19 cellular contexts compared by ENCODE assay signal in genomic region chr4:147363514-147363913, GRCh38.
DNase-seq lines count a peak whose midpoint lies in the region; ATAC-seq, FAIRE-seq and TF ChIP-seq lines count a peak whose summit lies in the region.
"Had no signal": no experiment of that assay in that cellular context is flagged by ENCODE, and none has a peak within 500 bp of the region (broad histone marks: within the 10 kb centered on the region; RNA-seq: fewer than 3 reads in every experiment).

No MANE protein-coding gene starts in this region.

- BruUV-seq in OCI-LY7 (replicated peaks; lab: Mats Ljungman, UMichigan): no TSS peak

- H3K4me2 ChIP-seq in GM23338: no peak overlapping the region
- no peak overlapping the region for H3K4me2 ChIP-seq in OCI-LY7 (ENCODE audit: low read length)

- H3F3A ChIP-seq in GM23338 (replicated peaks; ENCODE audit: low read depth): no peaks in the 10 kb centered on the region

- no peaks in the 10 kb centered on the region for H3K9me3 ChIP-seq in left lung
- no peaks in the 10 kb centered on the region for H3K9me3 ChIP-seq in small intestine (ENCODE audit: control insufficient read depth, low read depth)
- no peaks in the 10 kb centered on the region for H3K9me3 ChIP-seq in adrenal gland (replicated peaks in 1 of 3)
- no peaks in the 10 kb centered on the region for H3K9me3 ChIP-seq in OCI-LY7 (ENCODE audit: low read length)
- H3K9me3 ChIP-seq: HAP-1, heart left ventricle had no signal

- intact Hi-C loops in activated T-helper 1 cell treated with anti-CD3 and anti-CD28 coated beads, Interleukin-12 subunit alpha, Interleukin-12 subunit beta, Interleukin-2, Interleukin-4 antibody, amounts not matched to agents 30 ng/mL and 10 ng/mL and 1 ng/mL, durations not matched to agents 14 hours and 24 hours and 36 hours (cut with micrococcal nuclease): no loop called here
- intact Hi-C loops in left lung (cut with DNase I) (no loop called here), adrenal gland (cut with DNase I) (no loop called here), OCI-LY7 (cut with micrococcal nuclease; ENCODE audit: unreplicated experiment) (no loop called here)

- H3K9me2 ChIP-seq in GM23338 (ENCODE audit: insufficient read depth) (no peaks in the 10 kb centered on the region), OCI-LY7 (ENCODE audit: insufficient read depth, low read length) (no peaks in the 10 kb centered on the region)

- DNase-seq in GM23338 (ENCODE audit: low spot score) (no peak), left lung (no peak), small intestine (peak; percentile 33), adrenal gland (no peak), AG08396 (ENCODE audit: low spot score) (no peak), GM19238 (ENCODE audit: insufficient read length, low spot score) (no peak), OCI-LY7 (ENCODE audit: low spot score) (no peak)
- no peak for DNase-seq in activated T-helper 1 cell treated with anti-CD3 and anti-CD28 coated beads, Interleukin-12 subunit alpha, Interleukin-12 subunit beta, Interleukin-2, Interleukin-4 antibody, amounts not matched to agents 30 ng/mL and 10 ng/mL and 1 ng/mL, durations not matched to agents 14 hours and 24 hours and 36 hours (ENCODE audit: low spot score)
- DNase-seq: activated CD8-positive, alpha-beta memory T cell treated with anti-CD3 and anti-CD28 coated beads for 24 hours; activated naive CD4-positive, alpha-beta T cell; activated T-cell treated with anti-CD3 and anti-CD28 coated beads, Interleukin-2, amount 50 U/mL, for 24 hours; caudate nucleus; DMS 273 treated with DMSO at 0.1 percent for 48 hours; Karpas-422; NCI-H1048; NCI-H69; stimulated activated naive CD8-positive, alpha-beta T cell treated with anti-CD3 and anti-CD28 coated beads, Interleukin-15, amount 100 ng/mL, for 72 hours had no signal

- H2AFZ ChIP-seq in GM23338: 0 out of 2 replicates have a peak overlapping the region, but pooled peaks have one; percentile 74
- no peak overlapping the region for H2AFZ ChIP-seq in OCI-LY7 (ENCODE audit: low read length)

- H3K27ac Mint-ChIP-seq in GM23338: no peak overlapping the region
- H3K27ac Mint-ChIP-seq in activated T-helper 1 cell treated with anti-CD3 and anti-CD28 coated beads, Interleukin-12 subunit alpha, Interleukin-12 subunit beta, Interleukin-2, Interleukin-4 antibody, amounts not matched to agents 30 ng/mL and 10 ng/mL and 1 ng/mL, durations not matched to agents 14 hours and 24 hours and 36 hours: peak overlapping the region; percentile 44
- H3K27ac Mint-ChIP-seq: activated T-cell treated with anti-CD3 and anti-CD28 coated beads, Interleukin-2, amount 50 U/mL, for 24 hours; stimulated activated naive CD8-positive, alpha-beta T cell treated with anti-CD3 and anti-CD28 coated beads, Interleukin-15, amount 100 ng/mL, for 72 hours had no signal

- FAIRE-seq in small intestine (lab: Jason Lieb, UNC): no peak

- no peaks in the 10 kb centered on the region for H3K27me3 ChIP-seq in GM23338 (ENCODE audit: insufficient read depth)
- no peaks in the 10 kb centered on the region for H3K27me3 ChIP-seq in left lung
- no peaks in the 10 kb centered on the region for H3K27me3 ChIP-seq in small intestine (ENCODE audit: control insufficient read depth in 2 of 2, insufficient read depth in 2 of 2, low read length in 2 of 2)
- no peaks in the 10 kb centered on the region for H3K27me3 ChIP-seq in adrenal gland
- H3K27me3 ChIP-seq: heart left ventricle had no signal

- H3K4me3 ChIP-seq in GM23338 (no peak overlapping the region), left lung (no peak overlapping the region), small intestine (ENCODE audit: low read depth in 1 of 2, low read length in 2 of 2) (no peak overlapping the region), adrenal gland (no peak overlapping the region), OCI-LY7 (ENCODE audit: low read depth, low read length, poor library complexity, severe bottlenecking) (no peak overlapping the region)
- H3K4me3 ChIP-seq: HAP-1, heart left ventricle had no signal

- no peaks in the 10 kb centered on the region for H3K79me2 ChIP-seq in GM23338 (replicated peaks; ENCODE audit: insufficient read depth)
- no peaks in the 10 kb centered on the region for H3K79me2 ChIP-seq in OCI-LY7 (ENCODE audit: insufficient read depth, low read depth, low read length)

- WGBS in small intestine, 3 donors: 11 to 66% (median 31%) methylated on average over 2 of the region's 2 CpGs
- 79 to 86% (median 81%) methylated on average over 2 of the region's 2 CpGs for WGBS in adrenal gland, 4 donors

- CTCF ChIA-PET in OCI-LY7 (lab: Charles Lee; ENCODE audit: unreplicated experiment): no interaction called here

- H3K36me3 ChIP-seq in GM23338 (ENCODE audit: insufficient read depth) (no peaks in the 10 kb centered on the region), left lung (no peaks in the 10 kb centered on the region), small intestine (ENCODE audit: control insufficient read depth in 2 of 2, insufficient read depth in 2 of 2, low read length in 2 of 2) (no peaks in the 10 kb centered on the region), adrenal gland (replicated peaks in 1 of 2) (no peaks in the 10 kb centered on the region), OCI-LY7 (ENCODE audit: insufficient read depth, low read length) (no peaks in the 10 kb centered on the region)
- H3K36me3 ChIP-seq: HAP-1, heart left ventricle had no signal

- no peak for TF ChIP-seq POLR2A in adrenal gland (IDR thresholded peaks at IDR 0.05)

- H3K4me1 Mint-ChIP-seq in GM23338: no peaks in the 10 kb centered on the region
- no peaks in the 10 kb centered on the region for H3K4me1 Mint-ChIP-seq in activated T-helper 1 cell treated with anti-CD3 and anti-CD28 coated beads, Interleukin-12 subunit alpha, Interleukin-12 subunit beta, Interleukin-2, Interleukin-4 antibody, amounts not matched to agents 30 ng/mL and 10 ng/mL and 1 ng/mL, durations not matched to agents 14 hours and 24 hours and 36 hours (ENCODE audit: low read depth)
- H3K4me1 Mint-ChIP-seq: stimulated activated naive CD8-positive, alpha-beta T cell treated with anti-CD3 and anti-CD28 coated beads, Interleukin-15, amount 100 ng/mL, for 72 hours had no signal

- H3K27ac ChIP-seq in GM23338 (ENCODE audit: low read depth): no peak overlapping the region
- peak overlapping the region; percentile 71 to 89 for H3K27ac ChIP-seq in left lung
- H3K27ac ChIP-seq in small intestine (ENCODE audit: low read depth in 1 of 2, low read length in 1 of 2): peak overlapping the region; percentile 24 to 47
- peak overlapping the region in 1 of 5 donors; percentile 33 for H3K27ac ChIP-seq in adrenal gland
- no peak overlapping the region for H3K27ac ChIP-seq in OCI-LY7 (ENCODE audit: low read depth, low read length, poor library complexity, severe bottlenecking)

- no peaks in the 10 kb centered on the region for H3K27me3 Mint-ChIP-seq in GM23338 (ENCODE audit: insufficient read depth, low read depth, poor library complexity)
- peaks cover 4% of the 10 kb centered on the region for H3K27me3 Mint-ChIP-seq in activated T-helper 1 cell treated with anti-CD3 and anti-CD28 coated beads, Interleukin-12 subunit alpha, Interleukin-12 subunit beta, Interleukin-2, Interleukin-4 antibody, amounts not matched to agents 30 ng/mL and 10 ng/mL and 1 ng/mL, durations not matched to agents 14 hours and 24 hours and 36 hours (ENCODE audit: insufficient read depth)
- H3K27me3 Mint-ChIP-seq: activated T-cell treated with anti-CD3 and anti-CD28 coated beads, Interleukin-2, amount 50 U/mL, for 24 hours; stimulated activated naive CD8-positive, alpha-beta T cell treated with anti-CD3 and anti-CD28 coated beads, Interleukin-15, amount 100 ng/mL, for 72 hours had no signal

- H3K36me3 Mint-ChIP-seq in GM23338 (ENCODE audit: low read depth): no peaks in the 10 kb centered on the region
- H3K36me3 Mint-ChIP-seq in activated T-helper 1 cell treated with anti-CD3 and anti-CD28 coated beads, Interleukin-12 subunit alpha, Interleukin-12 subunit beta, Interleukin-2, Interleukin-4 antibody, amounts not matched to agents 30 ng/mL and 10 ng/mL and 1 ng/mL, durations not matched to agents 14 hours and 24 hours and 36 hours (ENCODE audit: low read depth): no peaks in the 10 kb centered on the region

- POLR2A ChIA-PET in OCI-LY7 (lab: Charles Lee): no interaction called here

- H3K4me1 ChIP-seq in GM23338 (ENCODE audit: insufficient read depth): no peaks in the 10 kb centered on the region
- peaks cover 4 to 17% of the 10 kb centered on the region in 2 donors for H3K4me1 ChIP-seq in left lung
- peaks cover 6 to 14% of the 10 kb centered on the region in 2 donors for H3K4me1 ChIP-seq in small intestine (ENCODE audit: control insufficient read depth in 2 of 2, insufficient read depth in 1 of 2, low read depth in 1 of 2, low read length in 1 of 2)
- peaks cover 0 to 7% of the 10 kb centered on the region in 2 donors for H3K4me1 ChIP-seq in adrenal gland (replicated peaks in 1 of 2)
- no peaks in the 10 kb centered on the region for H3K4me1 ChIP-seq in OCI-LY7 (ENCODE audit: insufficient read depth, low read length, poor library complexity, severe bottlenecking)
- H3K4me1 ChIP-seq: HAP-1 had no signal

- H4K20me1 ChIP-seq in GM23338 (replicated peaks; ENCODE audit: insufficient read depth): no peaks in the 10 kb centered on the region
- H4K20me1 ChIP-seq in OCI-LY7 (ENCODE audit: insufficient read depth, low read length): no peaks in the 10 kb centered on the region

- no peak for ATAC-seq in GM23338
- ATAC-seq in left lung: no peak
- ATAC-seq: stimulated activated naive CD8-positive, alpha-beta T cell treated with anti-CD3 and anti-CD28 coated beads, Interleukin-15, amount 100 ng/mL, for 72 hours had no signal

- no peak overlapping the region for H3K4me3 Mint-ChIP-seq in GM23338
- no peak overlapping the region for H3K4me3 Mint-ChIP-seq in activated T-helper 1 cell treated with anti-CD3 and anti-CD28 coated beads, Interleukin-12 subunit alpha, Interleukin-12 subunit beta, Interleukin-2, Interleukin-4 antibody, amounts not matched to agents 30 ng/mL and 10 ng/mL and 1 ng/mL, durations not matched to agents 14 hours and 24 hours and 36 hours
- H3K4me3 Mint-ChIP-seq: activated T-cell treated with anti-CD3 and anti-CD28 coated beads, Interleukin-2, amount 50 U/mL, for 24 hours; stimulated activated naive CD8-positive, alpha-beta T cell treated with anti-CD3 and anti-CD28 coated beads, Interleukin-15, amount 100 ng/mL, for 72 hours had no signal

- peaks cover 4% of the 10 kb centered on the region; the same call in 1 of the 3 replicates for H3K9me3 Mint-ChIP-seq in GM23338
- no peaks in the 10 kb centered on the region for H3K9me3 Mint-ChIP-seq in activated T-helper 1 cell treated with anti-CD3 and anti-CD28 coated beads, Interleukin-12 subunit alpha, Interleukin-12 subunit beta, Interleukin-2, Interleukin-4 antibody, amounts not matched to agents 30 ng/mL and 10 ng/mL and 1 ng/mL, durations not matched to agents 14 hours and 24 hours and 36 hours
- H3K9me3 Mint-ChIP-seq: activated T-cell treated with anti-CD3 and anti-CD28 coated beads, Interleukin-2, amount 50 U/mL, for 24 hours had no signal

- TF ChIP-seq CTCF in GM23338 (conservative IDR thresholded peaks at IDR 0.05; ENCODE audit: low read depth in 2 of 2) (no peak), left lung (IDR thresholded peaks at IDR 0.05) (no peak), adrenal gland (IDR thresholded peaks at IDR 0.05) (no peak), OCI-LY7 (conservative IDR thresholded peaks at IDR 0.05; ENCODE audit: low read length) (no peak)

TF ChIP-seq in GM23338, 12 proteins besides CTCF, POLR2A, EP300 and RAD21 (continues in another document):
- TF ChIP-seq EZH2phosphoT487 (IDR thresholded peaks at IDR 0.05; ENCODE audit: unreplicated experiment): no peak

Comparison
In these comparisons a context has a peak if more than half of its experiments do, and no peak if none do; other contexts are left out.
1. H3K27ac ChIP-seq: peak in left lung (2 of 2) and small intestine (2 of 2); none in GM23338 (single experiment) and OCI-LY7 (single experiment).